In the genomic region with DNA sequence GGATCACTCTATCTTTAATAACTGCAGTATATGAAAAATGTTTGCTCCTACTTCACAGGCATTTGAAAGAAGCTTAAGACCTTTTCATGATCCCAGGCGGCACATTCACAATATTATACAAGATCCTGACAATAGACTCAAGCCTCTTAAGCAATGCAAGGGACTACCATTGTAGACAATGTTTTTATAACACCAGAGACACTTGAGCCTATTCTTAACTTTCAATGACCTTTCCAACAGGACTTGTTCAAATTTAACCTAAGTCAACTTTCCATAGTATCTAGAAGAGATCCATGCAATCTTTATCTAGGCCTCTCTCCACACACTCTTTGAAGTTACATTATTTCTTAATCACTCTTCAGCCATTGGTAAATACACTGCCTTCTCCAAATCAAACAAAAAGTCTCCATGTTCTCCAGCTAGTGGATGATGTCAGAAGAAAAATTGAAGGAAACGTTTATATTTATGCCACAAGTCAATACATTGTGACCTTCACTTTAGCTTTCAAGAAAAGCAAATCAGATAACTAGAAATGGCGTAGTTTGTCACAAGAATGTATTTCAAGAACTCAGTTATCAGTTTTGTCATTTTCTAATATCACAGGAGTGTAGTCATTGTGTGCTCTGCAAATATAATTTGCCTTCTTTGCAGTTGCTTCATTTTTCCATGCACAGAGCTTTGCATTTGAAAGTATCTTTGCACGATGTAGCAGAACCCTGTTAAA, we compare ENCODE assay signal across 19 cellular contexts. TPM values are rescaled to one million over a fixed set of nuclear protein-coding genes. Genes with fewer than 3 reads are reported as not detected.
DNase-seq lines count a peak whose midpoint lies in the region; ATAC-seq and TF ChIP-seq lines count a peak whose summit lies in the region.
"Had no signal": no experiment of that assay in that cellular context is flagged by ENCODE, and none has a peak within 500 bp of the region (broad histone marks: within the 10 kb centered on the region; RNA-seq: fewer than 3 reads in every experiment).

No MANE protein-coding gene starts in this region.

- no peak overlapping the region for H3K9ac ChIP-seq in Karpas-422 (ENCODE audit: low read length)
- H3K9ac ChIP-seq: GM23248 had no signal

- intact Hi-C loops in Calu3 (cut with micrococcal nuclease; ENCODE audit: unreplicated experiment) = no loop called here
- intact Hi-C loops in CD4-positive, alpha-beta memory T cell (cut with micrococcal nuclease) = no loop called here

- no peaks in the 10 kb centered on the region for H3K36me3 ChIP-seq in Karpas-422 (ENCODE audit: insufficient read depth, low read length)
- H3K36me3 ChIP-seq in CD4-positive, alpha-beta memory T cell (ENCODE audit: insufficient read depth, low read length) = no peaks in the 10 kb centered on the region

- no peaks in the 10 kb centered on the region for H3K27me3 Mint-ChIP-seq in Calu3 (ENCODE audit: unreplicated experiment)
- H3K27me3 Mint-ChIP-seq in CD4-positive, alpha-beta memory T cell = no peaks in the 10 kb centered on the region
- H3K27me3 Mint-ChIP-seq: CD4-positive, CD25-positive, alpha-beta regulatory T cell had no signal

- POLR2A ChIA-PET in CD4-positive, alpha-beta memory T cell (lab: Charles Lee; ENCODE audit: partially characterized antibody) = interaction anchor here (0.6 to 0.7 kb wide), 2 partner anchors 12 to 275 kb away, joined by 3 to 4 read pairs; no protein-coding TSS in a partner anchor

- H2AFZ ChIP-seq in Karpas-422 (ENCODE audit: low read length) = no peak overlapping the region
- H2AFZ ChIP-seq: GM23248 had no signal

- H3K27ac ChIP-seq in Karpas-422 (ENCODE audit: low read length) = no peak overlapping the region
- H3K27ac ChIP-seq in CD4-positive, alpha-beta memory T cell (ENCODE audit: low read depth, low read length) = no peak overlapping the region
- H3K27ac ChIP-seq: GM23248 had no signal

- peak overlapping the region; percentile 34 for H3K27ac Mint-ChIP-seq in Calu3 (ENCODE audit: unreplicated experiment)
- H3K27ac Mint-ChIP-seq in stimulated activated effector memory CD8-positive, alpha-beta T cell treated with anti-CD3 and anti-CD28 coated beads, Interleukin-12 subunit alpha, Interleukin-12 subunit beta, amount 100 ng/mL, for 72 hours = peak overlapping the region; percentile 29
- H3K27ac Mint-ChIP-seq in CD4-positive, alpha-beta memory T cell = no peak overlapping the region
- H3K27ac Mint-ChIP-seq: B cell had no signal

- H3K9me3 Mint-ChIP-seq in Calu3 (ENCODE audit: low read depth, unreplicated experiment) = peaks cover 8% of the 10 kb centered on the region
- peaks cover 6% of the 10 kb centered on the region for H3K9me3 Mint-ChIP-seq in stimulated activated effector memory CD8-positive, alpha-beta T cell treated with anti-CD3 and anti-CD28 coated beads, Interleukin-12 subunit alpha, Interleukin-12 subunit beta, amount 100 ng/mL, for 72 hours
- peaks cover 0 to 8% (median under 1%) of the 10 kb centered on the region in 8 donors for H3K9me3 Mint-ChIP-seq in CD4-positive, alpha-beta memory T cell

- H3K9me3 ChIP-seq in Karpas-422 (ENCODE audit: low read length) = no peaks in the 10 kb centered on the region
- no peaks in the 10 kb centered on the region for H3K9me3 ChIP-seq in CD4-positive, alpha-beta memory T cell (ENCODE audit: control insufficient read depth in 1 of 2, low read length in 2 of 2)

- TF ChIP-seq CTCF in Calu3 (IDR thresholded peaks at IDR 0.05; ENCODE audit: unreplicated experiment) = no peak

- ATAC-seq in left lobe of liver (peak; percentile 80), HG02642 (IDR thresholded peaks at IDR 0.05; ENCODE audit: poor library complexity, unreplicated experiment) (no peak)
- ATAC-seq in stimulated activated effector memory CD8-positive, alpha-beta T cell treated with anti-CD3 and anti-CD28 coated beads, Interleukin-12 subunit alpha, Interleukin-12 subunit beta, amount 100 ng/mL, for 72 hours = no peak
- ATAC-seq: HCT116 had no signal

- no peaks in the 10 kb centered on the region for H3K79me2 ChIP-seq in Karpas-422 (ENCODE audit: low read length)

- no peaks in the 10 kb centered on the region for H4K20me1 ChIP-seq in Karpas-422 (ENCODE audit: insufficient read depth, low read depth, low read length)

- H3K4me2 ChIP-seq in Karpas-422 (ENCODE audit: low read depth, low read length, poor library complexity, severe bottlenecking) = no peak overlapping the region

- DNase-seq in Calu3 (no peak), Karpas-422 (peak; percentile 41), left lobe of liver (ENCODE audit: low spot score) (no peak), NCI-H748 (lab: John Stamatoyannopoulos, UW; ENCODE audit: unreplicated experiment) (no peak), SW480 (ENCODE audit: low spot score) (no peak)
- DNase-seq in stimulated activated effector memory CD8-positive, alpha-beta T cell treated with anti-CD3 and anti-CD28 coated beads, Interleukin-12 subunit alpha, Interleukin-12 subunit beta, amount 100 ng/mL, for 72 hours (ENCODE audit: low spot score in 2 of 2) = no peak
- no peak for DNase-seq in CD4-positive, alpha-beta memory T cell
- DNase-seq: CD4-positive, CD25-positive, alpha-beta regulatory T cell; DND-41; GM23248; MM.1S; NCI-H1092 treated with DMSO at 0.1 percent for 48 hours; NCI-H226; NCI-H526 treated with DMSO at 0.1 percent for 48 hours; NK-92 treated with Interleukin-12 subunit alpha and Interleukin-12 subunit beta, amount 100 ng/mL, for 24 hours; SHP77 treated with DMSO at 0.1 percent for 48 hours had no signal

- no peak overlapping the region for H3K4me3 Mint-ChIP-seq in Calu3 (ENCODE audit: low read depth, unreplicated experiment)
- no peak overlapping the region for H3K4me3 Mint-ChIP-seq in stimulated activated effector memory CD8-positive, alpha-beta T cell treated with anti-CD3 and anti-CD28 coated beads, Interleukin-12 subunit alpha, Interleukin-12 subunit beta, amount 100 ng/mL, for 72 hours
- no peak overlapping the region for H3K4me3 Mint-ChIP-seq in CD4-positive, alpha-beta memory T cell
- H3K4me3 Mint-ChIP-seq: B cell; CD4-positive, CD25-positive, alpha-beta regulatory T cell had no signal

- H3K4me1 ChIP-seq in Karpas-422 (ENCODE audit: low read length) = no peaks in the 10 kb centered on the region
- peaks cover 12% of the 10 kb centered on the region for H3K4me1 ChIP-seq in CD4-positive, alpha-beta memory T cell (ENCODE audit: insufficient read depth, low read length)

- H3K4me3 ChIP-seq in Karpas-422 (ENCODE audit: low read length) = no peak overlapping the region
- H3K4me3 ChIP-seq in CD4-positive, alpha-beta memory T cell (ENCODE audit: low read length in 2 of 2) = no peak overlapping the region
- H3K4me3 ChIP-seq: GM23248 had no signal

- H3K9me2 ChIP-seq in Karpas-422 (replicated peaks; ENCODE audit: insufficient read depth, low read length) = no peaks in the 10 kb centered on the region

- BruUV-seq in Calu3 (replicated peaks; lab: Mats Ljungman, UMichigan) = no TSS peak

- H3K27me3 ChIP-seq in Karpas-422 (ENCODE audit: low read length) = no peaks in the 10 kb centered on the region
- H3K27me3 ChIP-seq in CD4-positive, alpha-beta memory T cell (ENCODE audit: insufficient read depth, low read length) = no peaks in the 10 kb centered on the region

- peaks cover 60% of the 10 kb centered on the region for H3K4me1 Mint-ChIP-seq in Calu3 (ENCODE audit: low read depth, unreplicated experiment)
- H3K4me1 Mint-ChIP-seq in stimulated activated effector memory CD8-positive, alpha-beta T cell treated with anti-CD3 and anti-CD28 coated beads, Interleukin-12 subunit alpha, Interleukin-12 subunit beta, amount 100 ng/mL, for 72 hours = peaks cover 45% of the 10 kb centered on the region
- peaks cover 6 to 14% (median 10%) of the 10 kb centered on the region in 4 donors for H3K4me1 Mint-ChIP-seq in CD4-positive, alpha-beta memory T cell
- H3K4me1 Mint-ChIP-seq: B cell had no signal

- peaks cover 10% of the 10 kb centered on the region for H3K36me3 Mint-ChIP-seq in Calu3 (ENCODE audit: insufficient read depth, unreplicated experiment)
- H3K36me3 Mint-ChIP-seq in stimulated activated effector memory CD8-positive, alpha-beta T cell treated with anti-CD3 and anti-CD28 coated beads, Interleukin-12 subunit alpha, Interleukin-12 subunit beta, amount 100 ng/mL, for 72 hours = peaks cover 10% of the 10 kb centered on the region
- no peaks in the 10 kb centered on the region for H3K36me3 Mint-ChIP-seq in CD4-positive, alpha-beta memory T cell

- CTCF ChIA-PET in Calu3 (lab: Charles Lee) = interaction anchor here (0.6 to 0.7 kb wide), 2 partner anchors 38 to 445 kb away, joined by 3 to 4 read pairs; no protein-coding TSS in a partner anchor
- CTCF ChIA-PET in CD4-positive, alpha-beta memory T cell (lab: Charles Lee; ENCODE audit: partially characterized antibody) = no interaction called here

RNA-seq across cellular contexts. Expression of gene PHLDA1, which starts 41.2 kb away (rescaled TPM):
- total RNA-seq in Calu3 (2022) (143 and 151 TPM in 2 replicates), left lobe of liver (2.2 TPM)
- total RNA-seq in Karpas-422 (2014; rRNA removed; shearing (Covaris generic); ENCODE audit: low replicate concordance) = 10.5 and 11.3 TPM in 2 replicates
- 1 to 10 TPM; 8.2 to 8.5 TPM for total RNA-seq in CD4-positive, alpha-beta memory T cell
- 1 to 10 TPM; 1.3 to 2.3 TPM for polyA plus RNA-seq in CD4-positive, alpha-beta memory T cell

Comparison
In these comparisons a context has a peak if more than half of its experiments do, and no peak if none do; other contexts are left out.
1. H3K27ac Mint-ChIP-seq: peak in Calu3 (single experiment) and stimulated activated effector memory CD8-positive, alpha-beta T cell treated with anti-CD3 and anti-CD28 coated beads, Interleukin-12 subunit alpha, Interleukin-12 subunit beta, amount 100 ng/mL, for 72 hours (single experiment); none in CD4-positive, alpha-beta memory T cell (0 of 7).
2. RNA of gene PHLDA1, which starts 41.2 kb away (total RNA-seq): 143 to 151 TPM in Calu3; 10.5 to 11.3 TPM in Karpas-422, 8.2 to 8.5 TPM in CD4-positive, alpha-beta memory T cell and 2.2 TPM in left lobe of liver (single experiment); every median in the first group is over 10 times any median in the second.